Comparison of ENCODE assay signal across 12 cellular contexts in genomic region chr4:150583287-150584197, GRCh38. TPM values are rescaled to one million over a fixed set of nuclear protein-coding genes. Genes with fewer than 3 reads are reported as not detected.
DNase-seq lines count a peak whose midpoint lies in the region; ATAC-seq and TF ChIP-seq lines count a peak whose summit lies in the region.
"Had no signal": no experiment of that assay in that cellular context is flagged by ENCODE, and none has a peak within 500 bp of the region (broad histone marks: within the 10 kb centered on the region; RNA-seq: fewer than 3 reads in every experiment).

No MANE protein-coding gene starts in this region.

- DNase-seq in HFF-Myc (ENCODE audit: extremely low read depth, low read depth) (no peak), left kidney (ENCODE audit: low read depth, low spot score) (peak; percentile 70), NCI-H187 treated with DMSO at 0.1 percent for 48 hours (lab: John Stamatoyannopoulos, UW) (no peak), NCI-H1930 (lab: John Stamatoyannopoulos, UW) (no peak), superior temporal gyrus (ENCODE audit: extremely low spot score) (no peak)
- DNase-seq: DMS 273 treated with DMSO at 0.1 percent for 48 hours, NCI-H1105 treated with DMSO at 0.1 percent for 48 hours had no signal

- H3K4me3 ChIP-seq in HFF-Myc (replicated peaks; ENCODE audit: low read depth, low read length): peak overlapping the region; percentile 34
- peak overlapping the region; percentile 65 to 70 for H3K4me3 ChIP-seq in duodenal mucosa (ENCODE audit: low read depth in 1 of 2, low read length in 2 of 2)
- H3K4me3 ChIP-seq in skeletal muscle tissue (ENCODE audit: low read length in 3 of 3): peak overlapping the region; percentile 46 to 62 (median 53)

- no peak for ATAC-seq in GM21447 (IDR thresholded peaks at IDR 0.05; ENCODE audit: unreplicated experiment)

- H3K27ac ChIP-seq in duodenal mucosa (ENCODE audit: low read depth, low read length) (peak overlapping the region; percentile 76), skeletal muscle tissue (ENCODE audit: low read depth, low read length) (no peak overlapping the region)
- H3K27ac ChIP-seq: parathyroid adenoma had no signal

- H3K36me3 ChIP-seq in duodenal mucosa (ENCODE audit: control insufficient read depth in 1 of 2, insufficient read depth in 2 of 2, low read length in 2 of 2) (peaks cover 11 to 23% of the 10 kb centered on the region in 2 donors), skeletal muscle tissue (ENCODE audit: control insufficient read depth in 3 of 3, insufficient read depth in 3 of 3, low read length in 3 of 3) (peaks cover 3 to 5% (median 4%) of the 10 kb centered on the region in 3 donors)

- H3K4me1 ChIP-seq in duodenal mucosa (ENCODE audit: control insufficient read depth in 1 of 2, insufficient read depth in 2 of 2, low read length in 2 of 2): no peaks in the 10 kb centered on the region
- no peaks in the 10 kb centered on the region for H3K4me1 ChIP-seq in skeletal muscle tissue (ENCODE audit: control insufficient read depth in 3 of 3, insufficient read depth in 3 of 3, low read length in 3 of 3)
- H3K4me1 ChIP-seq: parathyroid adenoma had no signal

- peaks cover 0 to 9% of the 10 kb centered on the region in 2 donors for H3K9me3 ChIP-seq in duodenal mucosa (ENCODE audit: control insufficient read depth in 1 of 2, low read length in 2 of 2)
- peaks cover 0 to 5% (median 3%) of the 10 kb centered on the region in 3 donors for H3K9me3 ChIP-seq in skeletal muscle tissue (ENCODE audit: control insufficient read depth in 3 of 3, low read length in 3 of 3)

- TF ChIP-seq CTCF in HFF-Myc (IDR thresholded peaks at IDR 0.05; ENCODE audit: low read depth, low read length, missing control alignments): no peak

- H3K9ac ChIP-seq in duodenal mucosa (ENCODE audit: low read depth in 1 of 2, low read length in 2 of 2): peak overlapping the region; percentile 57 to 64
- no peak overlapping the region for H3K9ac ChIP-seq in skeletal muscle tissue (ENCODE audit: low read depth in 1 of 3, low read length in 3 of 3)
- H3K9ac ChIP-seq: parathyroid adenoma had no signal

- H3K27me3 ChIP-seq in duodenal mucosa (ENCODE audit: control insufficient read depth in 1 of 2, insufficient read depth in 2 of 2, low read length in 2 of 2) (no peaks in the 10 kb centered on the region), skeletal muscle tissue (ENCODE audit: control insufficient read depth in 3 of 3, insufficient read depth in 3 of 3, low read length in 3 of 3) (peaks cover 0 to 2% (median 0%) of the 10 kb centered on the region in 3 donors)

RNA-seq across cellular contexts. Expression of gene MAB21L2, which starts 1.6 kb away (rescaled TPM):
- total RNA-seq in skeletal muscle tissue: under 0.01 TPM
- total RNA-seq: SK-MEL-5 had no signal

Comparison
In these comparisons a context has a peak if more than half of its experiments do, and no peak if none do; other contexts are left out.
1. H3K9ac ChIP-seq: peak in duodenal mucosa (2 of 2); none in skeletal muscle tissue (0 of 3).
2. Peak in every context shown above with its lines, with median percentiles within 50 percentile points of each other: H3K4me3 ChIP-seq.